Comparison of ENCODE assay signal across 1 cellular context in genomic region chr19:5693195-5694166, GRCh38.
A peak's percentile ranks its signal among the peaks of the same experiment; 100 is the strongest.
TF ChIP-seq lines count a peak whose summit lies in the region.

No MANE protein-coding gene starts in this region.

TF ChIP-seq in neural cell, 6 proteins besides CTCF, POLR2A, EP300 and RAD21 (continued from another document):
- TF ChIP-seq MXI1 (conservative IDR thresholded peaks at IDR 0.05; ENCODE audit: poor library complexity, severe bottlenecking) (no peak), SMC3 (conservative IDR thresholded peaks at IDR 0.05; ENCODE audit: poor library complexity) (no peak), REST (IDR thresholded peaks at IDR 0.05; ENCODE audit: borderline replicate concordance) (no peak), POLR2AphosphoS5 (IDR thresholded peaks at IDR 0.05) (peak; percentile 15)
